8 cellular contexts compared by ENCODE assay signal in the genomic region with DNA sequence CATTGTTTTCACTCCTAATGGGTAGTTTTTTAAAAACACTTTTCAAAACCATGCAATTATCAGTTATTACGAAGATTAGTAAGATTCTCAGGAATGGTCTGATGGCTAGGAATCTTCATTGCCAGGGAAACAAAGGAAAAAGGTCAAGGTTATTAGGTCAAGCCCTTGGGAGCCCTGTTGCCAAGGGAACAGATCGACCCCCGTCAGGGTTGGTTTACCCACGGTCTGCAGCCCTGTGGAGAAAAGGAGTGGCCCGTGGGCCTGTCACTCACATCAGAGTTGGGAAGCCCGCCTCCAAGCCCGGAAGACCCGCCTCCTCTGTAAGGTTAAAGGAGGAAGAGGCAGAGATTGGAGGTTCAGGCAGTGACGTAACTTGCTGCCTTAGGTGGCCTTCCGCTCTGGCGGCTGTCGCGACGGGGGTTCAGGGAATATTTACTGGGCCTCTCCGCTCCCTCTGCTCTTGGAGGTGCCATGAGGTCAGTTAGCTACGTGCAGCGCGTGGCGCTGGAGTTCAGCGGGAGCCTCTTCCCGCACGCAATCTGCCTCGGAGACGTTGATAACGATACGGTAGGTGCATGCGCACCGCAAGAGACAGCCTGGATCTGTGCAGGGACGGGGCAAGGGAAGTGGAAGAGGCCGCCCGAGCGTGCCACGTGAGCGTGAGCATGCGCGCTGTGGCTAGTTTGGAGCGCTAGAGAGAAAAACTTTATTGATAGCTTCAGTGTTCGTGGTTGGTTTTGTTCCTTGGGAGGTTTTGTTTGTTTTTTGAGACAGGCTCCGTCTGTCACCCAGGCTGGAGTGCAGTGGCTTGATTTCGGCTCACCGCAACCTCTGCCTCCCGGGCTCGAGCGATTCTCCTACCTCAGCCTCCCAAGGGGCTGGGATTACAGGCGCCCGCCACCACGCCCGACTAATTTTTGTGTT. TPM values are rescaled to one million over a fixed set of nuclear protein-coding genes. Genes with fewer than 3 reads are reported as not detected.
DNase-seq lines count a peak whose midpoint lies in the region; ATAC-seq and TF ChIP-seq lines count a peak whose summit lies in the region.

Gene ITFG2 (plus strand): TSS at position 379 of the 924 bp plus-strand sequence. CDS start 93 bp downstream, at position 472.

- H3K27ac ChIP-seq in PC-9, result peak within 1 kb of the TSS; percentile 76
- H3K27ac ChIP-seq in epithelial cell of prostate, result peak within 1 kb of the TSS; percentile 79

- 0 out of 2 replicates have a peak, but pooled peaks cover 3% of the 10 kb centered on the region for H3K36me3 ChIP-seq in PC-9 (ENCODE audit: low read depth)
- H3K36me3 ChIP-seq in mucosa of descending colon (ENCODE audit: low read depth), result no peaks in the 10 kb centered on the region

- peak within 1 kb of the TSS; percentile 85 for H2AFZ ChIP-seq in PC-9

- no peaks in the 10 kb centered on the region for H3K27me3 ChIP-seq in PC-9 (ENCODE audit: insufficient read depth, low read depth)

- DNase-seq in DMS153 treated with DMSO at 0.1 percent for 48 hours (lab: John Stamatoyannopoulos, UW; ENCODE audit: unreplicated experiment), result peak; percentile 97
- DNase-seq in Jurkat, Clone E6-1 (ENCODE audit: low read depth, low spot score), result peak; percentile 98
- DNase-seq in PC-9, result peak; percentile 96 to 98
- DNase-seq in activated T-cell treated with anti-CD3 and anti-CD28 coated beads, Interleukin-2, amount 50 U/mL, for 1 hour, result peak; percentile 91
- DNase-seq in epithelial cell of prostate (ENCODE audit: low read depth, low spot score), result peak; percentile 92
- peak; percentile 97 to 99 (median 99) for DNase-seq in mucosa of descending colon
- peak; percentile 94 for DNase-seq in stimulated activated CD8-positive, alpha-beta memory T cell treated with anti-CD3 and anti-CD28 coated beads, Interleukin-4, amount 100 ng/mL, for 24 hours (ENCODE audit: low read depth)

- H3K9me3 ChIP-seq in PC-9 (ENCODE audit: insufficient read depth, low read depth) (no peaks in the 10 kb centered on the region), mucosa of descending colon (no peaks in the 10 kb centered on the region)

- TF ChIP-seq CTCF in PC-9 (conservative IDR thresholded peaks at IDR 0.05) (no peak), mucosa of descending colon (IDR thresholded peaks at IDR 0.05) (no peak)

- H3K4me1 ChIP-seq in PC-9 (replicated peaks; ENCODE audit: insufficient read depth), result peaks cover 16% of the 10 kb centered on the region
- peaks cover 16% of the 10 kb centered on the region for H3K4me1 ChIP-seq in mucosa of descending colon (ENCODE audit: low read depth)

- TSS peak; percentile 67 for BruUV-seq in PC-9 (replicated peaks; lab: Mats Ljungman, UMichigan)

- CTCF ChIA-PET in PC-9 (lab: Charles Lee), result interaction anchor here (0.6 to 1.2 kb wide), 2 partner anchors 16 to 72 kb away, joined by 3 to 5 read pairs; no protein-coding TSS in a partner anchor

- H4K20me1 ChIP-seq in PC-9 (ENCODE audit: insufficient read depth), result 0 out of 2 replicates have a peak, but pooled peaks cover 7% of the 10 kb centered on the region

- peak within 1 kb of the TSS; percentile 83 for H3K4me2 ChIP-seq in PC-9

- intact Hi-C loops in PC-9 (cut with micrococcal nuclease; ENCODE audit: unreplicated experiment), result loop anchor here (1.0 kb wide), 5 partner anchors 17 to 229 kb away; partner anchors contain the start of genes FOXM1 and RHNO1
- intact Hi-C loops in mucosa of descending colon (cut with DNase I, micrococcal nuclease), result no loop called here

- peaks cover 33% of the 10 kb centered on the region for H3K79me2 ChIP-seq in PC-9 (ENCODE audit: low read depth)

- H3F3A ChIP-seq in PC-9 (ENCODE audit: insufficient read depth, low read depth), result peaks cover 12% of the 10 kb centered on the region

- peak within 1 kb of the TSS; percentile 91 for H3K4me3 ChIP-seq in Jurkat, Clone E6-1 (ENCODE audit: low read length)
- H3K4me3 ChIP-seq in PC-9, result peak within 1 kb of the TSS; percentile 78
- peak within 1 kb of the TSS; percentile 40 for H3K4me3 ChIP-seq in mucosa of descending colon

- H3K9me2 ChIP-seq in PC-9 (ENCODE audit: insufficient read depth), result no peaks in the 10 kb centered on the region

- ATAC-seq in GM21619 (IDR thresholded peaks at IDR 0.05; ENCODE audit: unreplicated experiment) (peak; percentile 93), mucosa of descending colon (peak; percentile 98)

- POLR2A ChIA-PET in PC-9 (lab: Charles Lee; ENCODE audit: unreplicated experiment), result interaction anchor here (0.5 to 0.6 kb wide), 3 partner anchors 17 to 133 kb away, joined by 6 to 19 read pairs (median 10); no protein-coding TSS in a partner anchor

RNA-seq across cellular contexts. Expression of gene ITFG2, which starts in this region (rescaled TPM):
- polyA plus RNA-seq in Jurkat, Clone E6-1 (2012; ENCODE audit: insufficient read depth, insufficient read length), result 31.9 TPM
- total RNA-seq in PC-9 (2021) (33.3 and 41.3 TPM in 2 replicates), mucosa of descending colon (10 to 100 TPM; 37.9 to 55.4 (median 38.0) TPM)

Comparison
In these comparisons a context has a peak if more than half of its experiments do, and no peak if none do; other contexts are left out.
1. Peak in every context shown above with its lines: DNase-seq, ATAC-seq, H3K4me3 ChIP-seq and H3K27ac ChIP-seq.
2. H3K4me3 ChIP-seq: peak in every context shown above with its lines; median percentile 91 in Jurkat, Clone E6-1; 78 in PC-9; 40 in mucosa of descending colon.